Comparison of ENCODE assay signal across 8 cellular contexts in the genomic region with DNA sequence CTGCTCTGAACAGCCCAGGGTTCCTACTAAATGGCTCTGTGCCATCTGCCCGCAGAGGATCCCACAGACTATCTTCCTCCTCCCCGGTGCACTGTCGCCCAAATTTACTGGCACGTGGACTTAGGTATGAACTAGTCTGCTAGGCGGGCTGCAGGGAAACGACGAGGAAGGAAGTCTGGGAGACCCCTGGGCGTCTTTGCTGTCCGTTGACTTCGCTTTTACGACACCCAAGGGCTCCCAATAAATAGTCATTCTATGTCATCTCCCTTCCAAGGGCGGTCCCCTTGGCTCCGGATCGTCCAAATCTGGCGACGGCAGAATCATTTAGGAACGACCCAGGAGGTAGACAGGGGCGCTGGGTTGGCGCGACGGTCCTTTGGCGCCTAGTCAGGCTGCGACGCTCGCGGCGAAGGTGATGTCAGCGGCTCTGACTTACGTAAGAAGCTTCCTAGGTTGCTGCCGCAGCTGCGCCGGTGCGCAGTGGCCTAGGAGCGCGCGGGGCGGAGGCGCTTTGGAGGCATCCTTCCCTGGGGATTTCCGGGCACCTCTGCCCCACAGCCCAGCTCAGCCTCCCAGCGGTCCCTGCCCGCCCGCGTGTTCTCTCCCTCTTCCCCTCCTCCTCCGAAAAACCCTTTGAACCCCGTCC. TPM values are rescaled to one million over a fixed set of nuclear protein-coding genes. Genes with fewer than 3 reads are reported as not detected.
DNase-seq lines count a peak whose midpoint lies in the region; ATAC-seq and TF ChIP-seq lines count a peak whose summit lies in the region.

No MANE protein-coding gene starts in this region.

- H3K4me3 ChIP-seq in iPS-18c (ENCODE audit: insufficient read depth, low read depth, low read length) (peak overlapping the region; percentile 87), stomach (peak overlapping the region; percentile 52 to 70 (median 60))

- peak overlapping the region in 3 of 5 donors; percentile 10 to 79 (median 33) for H3K27ac ChIP-seq in stomach

- H3K27ac Mint-ChIP-seq in activated naive CD8-positive, alpha-beta T cell treated with anti-CD3 and anti-CD28 coated beads, Interleukin-2, amount 50 U/mL, for 24 hours = peak overlapping the region; percentile 22
- no peak overlapping the region for H3K27ac Mint-ChIP-seq in natural killer cell

- DNase-seq in COLO668 (lab: John Stamatoyannopoulos, UW; ENCODE audit: unreplicated experiment) = peak; percentile 89
- peak in 2 of 3 experiments; percentile 81 to 86 for DNase-seq in NCI-H1417 (lab: John Stamatoyannopoulos, UW)
- DNase-seq in activated naive CD8-positive, alpha-beta T cell treated with anti-CD3 and anti-CD28 coated beads, Interleukin-2, amount 50 U/mL, for 24 hours = peak; percentile 31
- DNase-seq in stomach = peak; percentile 48
- no peak for DNase-seq in DMS114 treated with DMSO at 0.1 percent for 48 hours (lab: John Stamatoyannopoulos, UW; ENCODE audit: unreplicated experiment)
- DNase-seq in natural killer cell = no peak

- TF ChIP-seq EP300 in stomach (IDR thresholded peaks at IDR 0.05) = no peak

- peaks cover 13% of the 10 kb centered on the region for H3K4me1 Mint-ChIP-seq in activated naive CD8-positive, alpha-beta T cell treated with anti-CD3 and anti-CD28 coated beads, Interleukin-2, amount 50 U/mL, for 24 hours
- no peaks in the 10 kb centered on the region for H3K4me1 Mint-ChIP-seq in natural killer cell

- 1 to 41% (median 11%) methylated on average over 11 to 45 of the region's 45 CpGs for WGBS in stomach, 5 donors

- H3K9me3 Mint-ChIP-seq in activated naive CD8-positive, alpha-beta T cell treated with anti-CD3 and anti-CD28 coated beads, Interleukin-2, amount 50 U/mL, for 24 hours = peaks cover 8% of the 10 kb centered on the region
- H3K9me3 Mint-ChIP-seq in natural killer cell = peaks cover 2 to 6% of the 10 kb centered on the region in 2 donors

- H3K9me3 ChIP-seq in iPS-18c (ENCODE audit: control insufficient read depth, insufficient read depth, low read length) (no peaks in the 10 kb centered on the region), stomach (peaks cover 0 to 10% (median 5%) of the 10 kb centered on the region in 4 donors)

- peaks cover 31% of the 10 kb centered on the region for H3K27me3 Mint-ChIP-seq in activated naive CD8-positive, alpha-beta T cell treated with anti-CD3 and anti-CD28 coated beads, Interleukin-2, amount 50 U/mL, for 24 hours
- peaks cover 17 to 22% of the 10 kb centered on the region in 2 donors for H3K27me3 Mint-ChIP-seq in natural killer cell (ENCODE audit: low read depth in 2 of 2)

- intact Hi-C loops in stomach (cut with DNase I; ENCODE audit: low total_unique reads) = no loop called here
- intact Hi-C loops in natural killer cell (cut with micrococcal nuclease) = no loop called here

- TF ChIP-seq CTCF in stomach (IDR thresholded peaks at IDR 0.05) = no peak
- no peak for TF ChIP-seq CTCF in natural killer cell (IDR thresholded peaks at IDR 0.05)

- H3K4me1 ChIP-seq in stomach = no peaks in the 10 kb centered on the region

- no peaks in the 10 kb centered on the region for H3K36me3 Mint-ChIP-seq in activated naive CD8-positive, alpha-beta T cell treated with anti-CD3 and anti-CD28 coated beads, Interleukin-2, amount 50 U/mL, for 24 hours (ENCODE audit: low read depth)
- H3K36me3 Mint-ChIP-seq in natural killer cell = no peaks in the 10 kb centered on the region

- H3K36me3 ChIP-seq in stomach = no peaks in the 10 kb centered on the region

- H3K27me3 ChIP-seq in stomach = peaks cover 5 to 22% (median 6%) of the 10 kb centered on the region in 3 donors

- H3K4me3 Mint-ChIP-seq in activated naive CD8-positive, alpha-beta T cell treated with anti-CD3 and anti-CD28 coated beads, Interleukin-2, amount 50 U/mL, for 24 hours = peak overlapping the region; percentile 54
- no peak overlapping the region for H3K4me3 Mint-ChIP-seq in natural killer cell

- ATAC-seq in activated naive CD8-positive, alpha-beta T cell treated with anti-CD3 and anti-CD28 coated beads, Interleukin-2, amount 50 U/mL, for 24 hours = peak; percentile 71
- no peak for ATAC-seq in natural killer cell
- no peak for ATAC-seq in GM19467 (IDR thresholded peaks at IDR 0.05; ENCODE audit: unreplicated experiment)

- TF ChIP-seq POLR2A in stomach (IDR thresholded peaks at IDR 0.05) = no peak

RNA-seq across cellular contexts. Expression of a gene that starts 2.2 kb away (rescaled TPM):
- 1 to 10 TPM; 2.9 to 7.5 (median 6.2) TPM for total RNA-seq in stomach
- 1 to 10 TPM in 2 of 3 donors, under 1 TPM in 1; 1.00 to 1.2 (median 1.1) TPM for polyA plus RNA-seq in stomach
- total RNA-seq in natural killer cell = under 1 TPM in 2 of 3 donors, not detected in 1; 0.05 to 0.28 TPM

Comparison
In these comparisons a context has a peak if more than half of its experiments do, and no peak if none do; other contexts are left out.
1. DNase-seq: peak in COLO668 (single experiment), NCI-H1417 (2 of 3), activated naive CD8-positive, alpha-beta T cell treated with anti-CD3 and anti-CD28 coated beads, Interleukin-2, amount 50 U/mL, for 24 hours (single experiment) and stomach (single experiment); none in DMS114 treated with DMSO at 0.1 percent for 48 hours (single experiment) and natural killer cell (single experiment).